ENCODE assay signal across 14 cellular contexts in genomic region chr9:83307051-83307724, GRCh38.
"Had no signal": no experiment of that assay in that cellular context is flagged by ENCODE, and none has a peak within 500 bp of the region (broad histone marks: within the 10 kb centered on the region; RNA-seq: fewer than 3 reads in every experiment).

No MANE protein-coding gene starts in this region.

- H3K4me3 ChIP-seq: ascending aorta, testis, upper lobe of right lung had no signal

- FAIRE-seq: bronchial epithelial cell, colon had no signal

- DNase-seq: activated CD4-positive, alpha-beta memory T cell treated with anti-CD3 and anti-CD28 coated beads, Interleukin-2, amount 10 ng/mL, durations not matched to agents 7 days and 5 days; activated CD4-positive, CD25-positive, alpha-beta regulatory T cell treated with anti-CD3 and anti-CD28 coated beads, Interleukin-2, amount 50 U/mL, for 72 hours; effector CD4-positive, alpha-beta T cell; foreskin keratinocyte; stimulated activated CD4-positive, alpha-beta T cell treated with anti-CD3 and anti-CD28 coated beads, Interleukin-4, amount 100 ng/mL, for 24 hours; stimulated activated naive CD8-positive, alpha-beta T cell treated with anti-CD3 and anti-CD28 coated beads, Interleukin-15, amount 100 ng/mL, for 72 hours; testis; upper lobe of right lung had no signal

- H3K4me1 ChIP-seq: foreskin keratinocyte had no signal

- H3K9me3 ChIP-seq: ascending aorta, testis, upper lobe of right lung had no signal

- H3K36me3 ChIP-seq: ascending aorta, upper lobe of right lung had no signal

- H3K4me3 Mint-ChIP-seq: activated CD4-positive, alpha-beta memory T cell treated with anti-CD3 and anti-CD28 coated beads, Interleukin-2, amount 10 ng/mL, durations not matched to agents 7 days and 5 days; memory B cell; natural killer cell treated with Interleukin-12 subunit alpha and Interleukin-12 subunit beta and Interleukin-15 and Interleukin-18, amount 100 ng/mL, for 72 hours; stimulated activated naive CD8-positive, alpha-beta T cell treated with anti-CD3 and anti-CD28 coated beads, Interleukin-15, amount 100 ng/mL, for 72 hours; T-helper 2 cell treated with Interferon-gamma antibody and Interleukin-4, amounts not matched to agents 5 μg/mL and 100 μg/mL, for 36 hours had no signal

- H3K27me3 Mint-ChIP-seq: activated CD4-positive, alpha-beta memory T cell treated with anti-CD3 and anti-CD28 coated beads, Interleukin-2, amount 10 ng/mL, durations not matched to agents 7 days and 5 days; memory B cell; natural killer cell treated with Interleukin-12 subunit alpha and Interleukin-12 subunit beta and Interleukin-15 and Interleukin-18, amount 100 ng/mL, for 72 hours; stimulated activated naive CD8-positive, alpha-beta T cell treated with anti-CD3 and anti-CD28 coated beads, Interleukin-15, amount 100 ng/mL, for 72 hours had no signal

- H3K4me1 Mint-ChIP-seq: activated CD4-positive, alpha-beta memory T cell treated with anti-CD3 and anti-CD28 coated beads, Interleukin-2, amount 10 ng/mL, durations not matched to agents 7 days and 5 days; memory B cell; stimulated activated naive CD8-positive, alpha-beta T cell treated with anti-CD3 and anti-CD28 coated beads, Interleukin-15, amount 100 ng/mL, for 72 hours had no signal

- ATAC-seq: foreskin keratinocyte; natural killer cell treated with Interleukin-12 subunit alpha and Interleukin-12 subunit beta and Interleukin-15 and Interleukin-18, amount 100 ng/mL, for 72 hours; stimulated activated naive CD8-positive, alpha-beta T cell treated with anti-CD3 and anti-CD28 coated beads, Interleukin-15, amount 100 ng/mL, for 72 hours; upper lobe of right lung had no signal

- H3K27me3 ChIP-seq: ascending aorta, foreskin keratinocyte, testis, upper lobe of right lung had no signal

- H3K36me3 Mint-ChIP-seq: memory B cell; natural killer cell treated with Interleukin-12 subunit alpha and Interleukin-12 subunit beta and Interleukin-15 and Interleukin-18, amount 100 ng/mL, for 72 hours had no signal

- H3K27ac ChIP-seq: ascending aorta, foreskin keratinocyte, testis, upper lobe of right lung had no signal

- H3K27ac Mint-ChIP-seq: activated CD4-positive, alpha-beta memory T cell treated with anti-CD3 and anti-CD28 coated beads, Interleukin-2, amount 10 ng/mL, durations not matched to agents 7 days and 5 days; memory B cell; natural killer cell treated with Interleukin-12 subunit alpha and Interleukin-12 subunit beta and Interleukin-15 and Interleukin-18, amount 100 ng/mL, for 72 hours; stimulated activated naive CD8-positive, alpha-beta T cell treated with anti-CD3 and anti-CD28 coated beads, Interleukin-15, amount 100 ng/mL, for 72 hours; T-helper 2 cell treated with Interferon-gamma antibody and Interleukin-4, amounts not matched to agents 5 μg/mL and 100 μg/mL, for 36 hours had no signal

- H3K9me3 Mint-ChIP-seq: activated CD4-positive, alpha-beta memory T cell treated with anti-CD3 and anti-CD28 coated beads, Interleukin-2, amount 10 ng/mL, durations not matched to agents 7 days and 5 days; memory B cell; natural killer cell treated with Interleukin-12 subunit alpha and Interleukin-12 subunit beta and Interleukin-15 and Interleukin-18, amount 100 ng/mL, for 72 hours; stimulated activated naive CD8-positive, alpha-beta T cell treated with anti-CD3 and anti-CD28 coated beads, Interleukin-15, amount 100 ng/mL, for 72 hours; T-helper 2 cell treated with Interferon-gamma antibody and Interleukin-4, amounts not matched to agents 5 μg/mL and 100 μg/mL, for 36 hours had no signal
